24 cellular contexts compared by ENCODE assay signal in the genomic region with DNA sequence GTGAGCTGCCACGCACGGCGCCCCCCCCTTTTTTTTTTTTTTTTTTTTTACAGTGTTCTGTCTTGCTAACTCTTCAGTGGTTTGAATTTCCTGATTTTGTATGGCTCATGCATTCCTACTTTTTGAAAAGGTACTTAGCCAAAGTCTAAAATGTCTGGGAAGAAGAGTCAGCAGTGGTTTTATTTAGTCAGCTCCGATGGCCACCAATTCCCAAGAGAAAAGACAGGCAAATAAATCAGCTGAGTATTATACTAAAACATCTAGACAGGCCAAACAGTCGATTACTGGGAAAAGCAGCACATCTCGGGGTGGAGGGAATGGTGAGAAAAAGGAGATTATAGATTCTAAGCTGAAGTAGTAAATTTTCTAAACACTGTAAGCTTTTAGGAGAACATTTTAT.
"Had no signal": no experiment of that assay in that cellular context is flagged by ENCODE, and none has a peak within 500 bp of the region (broad histone marks: within the 10 kb centered on the region; RNA-seq: fewer than 3 reads in every experiment).

No MANE protein-coding gene starts in this region.

- H3K27ac Mint-ChIP-seq: activated CD4-positive, alpha-beta T cell treated with anti-CD3 and anti-CD28 coated beads, Interleukin-2, amount 10 ng/mL, durations not matched to agents 7 days and 5 days; activated CD8-positive, alpha-beta memory T cell treated with anti-CD3 and anti-CD28 coated beads, Interleukin-2, amount 10 ng/mL, durations not matched to agents 7 days and 5 days; activated CD8-positive, alpha-beta T cell treated with anti-CD3 and anti-CD28 coated beads for 36 hours; activated naive CD8-positive, alpha-beta T cell treated with anti-CD3 and anti-CD28 coated beads, Interleukin-2, amount 50 U/mL, for 24 hours; nephron; T-cell; T-helper 2 cell treated with Interferon-gamma antibody and Interleukin-4, amounts not matched to agents 5 μg/mL and 100 μg/mL, for 36 hours; type B pancreatic cell had no signal

- H3K9me3 Mint-ChIP-seq: activated CD4-positive, alpha-beta T cell treated with anti-CD3 and anti-CD28 coated beads, Interleukin-2, amount 10 ng/mL, durations not matched to agents 7 days and 5 days; nephron; type B pancreatic cell had no signal

- H3K36me3 Mint-ChIP-seq: activated CD8-positive, alpha-beta memory T cell treated with anti-CD3 and anti-CD28 coated beads, Interleukin-2, amount 10 ng/mL, durations not matched to agents 7 days and 5 days; T-cell; type B pancreatic cell had no signal

- H3K4me3 Mint-ChIP-seq: activated CD4-positive, alpha-beta T cell treated with anti-CD3 and anti-CD28 coated beads, Interleukin-2, amount 10 ng/mL, durations not matched to agents 7 days and 5 days; activated CD8-positive, alpha-beta memory T cell treated with anti-CD3 and anti-CD28 coated beads, Interleukin-2, amount 10 ng/mL, durations not matched to agents 7 days and 5 days; activated CD8-positive, alpha-beta T cell treated with anti-CD3 and anti-CD28 coated beads for 36 hours; activated naive CD8-positive, alpha-beta T cell treated with anti-CD3 and anti-CD28 coated beads, Interleukin-2, amount 50 U/mL, for 24 hours; nephron; T-cell; T-helper 2 cell treated with Interferon-gamma antibody and Interleukin-4, amounts not matched to agents 5 μg/mL and 100 μg/mL, for 36 hours; type B pancreatic cell had no signal

- H3K9me3 ChIP-seq: body of pancreas, thoracic aorta had no signal

- H3K4me3 ChIP-seq: body of pancreas, cardiac muscle cell, thoracic aorta had no signal

- DNase-seq: activated CD4-positive, alpha-beta T cell treated with anti-CD3 and anti-CD28 coated beads, Interleukin-2, amount 10 ng/mL, durations not matched to agents 7 days and 5 days; activated CD4-positive, CD25-positive, alpha-beta regulatory T cell treated with anti-CD3 and anti-CD28 coated beads, Interleukin-2, amount 50 U/mL, for 72 hours; activated CD8-positive, alpha-beta memory T cell treated with anti-CD3 and anti-CD28 coated beads, Interleukin-2, amount 10 ng/mL, durations not matched to agents 7 days and 5 days; activated CD8-positive, alpha-beta T cell treated with anti-CD3 and anti-CD28 coated beads for 36 hours; activated gamma-delta T cell; activated naive CD4-positive, alpha-beta T cell treated with anti-CD3 and anti-CD28 coated beads, Interleukin-2, amount 50 U/mL, for 16 hours; activated naive CD8-positive, alpha-beta T cell treated with anti-CD3 and anti-CD28 coated beads, Interleukin-2, amount 50 U/mL, for 24 hours; activated T-cell treated with anti-CD3 and anti-CD28 coated beads for 4 hours; body of pancreas; cortex of kidney; foreskin melanocyte; head of caudate nucleus; hypothalamus; stimulated activated CD4-positive, alpha-beta T cell treated with anti-CD3 and anti-CD28 coated beads, Interleukin-2, amount 100 ng/mL, for 48 hours; stimulated activated CD8-positive, alpha-beta memory T cell treated with anti-CD3 and anti-CD28 coated beads, Interleukin-4, amount 100 ng/mL, for 48 hours; stimulated activated naive CD4-positive, alpha-beta T cell; T-cell; WERI-Rb-1 had no signal

- H3K27me3 ChIP-seq: body of pancreas, cardiac muscle cell had no signal

- H3K4me1 Mint-ChIP-seq: activated CD4-positive, alpha-beta T cell treated with anti-CD3 and anti-CD28 coated beads, Interleukin-2, amount 10 ng/mL, durations not matched to agents 7 days and 5 days; activated CD8-positive, alpha-beta memory T cell treated with anti-CD3 and anti-CD28 coated beads, Interleukin-2, amount 10 ng/mL, durations not matched to agents 7 days and 5 days; activated naive CD8-positive, alpha-beta T cell treated with anti-CD3 and anti-CD28 coated beads, Interleukin-2, amount 50 U/mL, for 24 hours; nephron; T-cell had no signal

- H3K36me3 ChIP-seq: cardiac muscle cell, thoracic aorta, WERI-Rb-1 had no signal

- H3K27ac ChIP-seq: body of pancreas, cardiac muscle cell, epithelial cell of prostate, thoracic aorta, WERI-Rb-1 had no signal

- H3K27me3 Mint-ChIP-seq: activated CD4-positive, alpha-beta T cell treated with anti-CD3 and anti-CD28 coated beads, Interleukin-2, amount 10 ng/mL, durations not matched to agents 7 days and 5 days; activated CD8-positive, alpha-beta memory T cell treated with anti-CD3 and anti-CD28 coated beads, Interleukin-2, amount 10 ng/mL, durations not matched to agents 7 days and 5 days; activated CD8-positive, alpha-beta T cell treated with anti-CD3 and anti-CD28 coated beads for 36 hours; activated naive CD8-positive, alpha-beta T cell treated with anti-CD3 and anti-CD28 coated beads, Interleukin-2, amount 50 U/mL, for 24 hours; T-cell; type B pancreatic cell had no signal

- H3K4me1 ChIP-seq: body of pancreas had no signal
